ENCODE assay signal across 11 cellular contexts in the genomic region with DNA sequence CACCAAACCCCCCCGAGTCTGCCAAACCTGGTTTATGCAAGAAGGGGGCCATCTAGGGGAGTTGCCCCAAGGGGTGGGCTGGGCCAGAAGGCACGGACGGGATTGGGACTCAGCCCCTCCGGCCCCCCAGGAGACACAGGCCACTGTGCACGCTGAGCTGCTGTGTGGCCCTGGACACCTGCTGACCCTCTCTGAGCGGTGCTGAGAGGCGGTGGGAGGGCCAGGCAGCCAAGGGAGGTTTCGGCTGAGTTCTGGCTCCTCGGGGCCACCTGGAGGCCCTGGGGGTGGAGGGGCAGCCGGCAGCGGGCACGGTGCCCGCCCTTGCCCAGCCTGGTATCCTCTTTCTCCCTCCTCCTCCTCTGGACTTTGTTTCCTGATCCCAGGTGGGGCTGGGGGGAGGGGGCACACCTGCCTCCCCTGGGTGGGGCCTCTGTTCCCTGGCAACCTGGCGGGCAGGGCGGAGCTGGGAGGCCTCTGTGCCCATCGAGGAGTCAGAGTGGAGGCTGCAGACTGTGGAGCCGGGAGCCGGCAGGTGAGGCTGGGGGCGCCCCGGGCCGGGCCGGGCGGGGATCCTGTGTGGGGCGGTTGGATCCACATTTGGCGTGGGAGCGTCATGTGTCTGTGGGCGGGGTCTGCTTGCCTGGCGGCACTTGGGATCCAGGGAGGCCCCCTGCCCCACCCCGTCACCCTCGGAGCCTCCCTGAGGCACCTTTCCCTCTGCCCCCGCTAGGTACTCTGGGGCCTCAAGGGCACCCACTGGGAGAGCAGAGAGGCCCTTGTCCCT. TPM values are rescaled to one million over a fixed set of nuclear protein-coding genes. Genes with fewer than 3 reads are reported as not detected.
DNase-seq lines count a peak whose midpoint lies in the region; ATAC-seq and TF ChIP-seq lines count a peak whose summit lies in the region.
"Had no signal": no experiment of that assay in that cellular context is flagged by ENCODE, and none has a peak within 500 bp of the region (broad histone marks: within the 10 kb centered on the region; RNA-seq: fewer than 3 reads in every experiment).

A gene with protein sequence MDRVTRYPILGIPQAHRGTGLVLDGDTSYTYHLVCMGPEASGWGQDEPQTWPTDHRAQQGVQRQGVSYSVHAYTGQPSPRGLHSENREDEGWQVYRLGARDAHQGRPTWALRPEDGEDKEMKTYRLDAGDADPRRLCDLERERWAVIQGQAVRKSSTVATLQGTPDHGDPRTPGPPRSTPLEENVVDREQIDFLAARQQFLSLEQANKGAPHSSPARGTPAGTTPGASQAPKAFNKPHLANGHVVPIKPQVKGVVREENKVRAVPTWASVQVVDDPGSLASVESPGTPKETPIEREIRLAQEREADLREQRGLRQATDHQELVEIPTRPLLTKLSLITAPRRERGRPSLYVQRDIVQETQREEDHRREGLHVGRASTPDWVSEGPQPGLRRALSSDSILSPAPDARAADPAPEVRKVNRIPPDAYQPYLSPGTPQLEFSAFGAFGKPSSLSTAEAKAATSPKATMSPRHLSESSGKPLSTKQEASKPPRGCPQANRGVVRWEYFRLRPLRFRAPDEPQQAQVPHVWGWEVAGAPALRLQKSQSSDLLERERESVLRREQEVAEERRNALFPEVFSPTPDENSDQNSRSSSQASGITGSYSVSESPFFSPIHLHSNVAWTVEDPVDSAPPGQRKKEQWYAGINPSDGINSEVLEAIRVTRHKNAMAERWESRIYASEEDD (plus strand): TSS at position 473 of the 784 bp plus-strand sequence. CDS start 5,835 bp downstream, outside the sequence.

- peaks cover 23% of the 10 kb centered on the region for H3K4me1 ChIP-seq in mammary epithelial cell (ENCODE audit: insufficient read depth, low read length)
- H3K4me1 ChIP-seq: parathyroid adenoma had no signal

- CTCF ChIA-PET in mammary epithelial cell (lab: Charles Lee; ENCODE audit: low non-redundant PET) = no interaction called here

- dilution Hi-C loops in mammary epithelial cell (cut with HindIII; ENCODE audit: low sequenced_read_pairs) = no loop called here

- H3K27ac ChIP-seq in mammary epithelial cell (ENCODE audit: insufficient read depth, low read depth, low read length) = peak within 1 kb of the TSS; percentile 52
- H3K27ac ChIP-seq: parathyroid adenoma had no signal

- DNase-seq in DMS79 treated with DMSO at 0.1 percent for 48 hours (lab: John Stamatoyannopoulos, UW) = peak; percentile 92
- DNase-seq in NCI-H2196 treated with DMSO at 0.1 percent for 48 hours (lab: John Stamatoyannopoulos, UW; ENCODE audit: unreplicated experiment) = peak; percentile 84
- peak; percentile 61 for DNase-seq in mammary epithelial cell
- DNase-seq in omental fat pad (ENCODE audit: low spot score) = no peak
- no peak for DNase-seq in OCI-M2 (lab: John Stamatoyannopoulos, UW; ENCODE audit: unreplicated experiment)
- no peak for DNase-seq in superior temporal gyrus (ENCODE audit: extremely low spot score)
- DNase-seq: CD4-positive, alpha-beta T cell; cerebellar nuclear complex had no signal

- H3K9ac ChIP-seq in mammary epithelial cell (ENCODE audit: insufficient read depth, low read length) = peak within 1 kb of the TSS; percentile 40
- H3K9ac ChIP-seq: parathyroid adenoma had no signal

- TF ChIP-seq CTCF in mammary epithelial cell (conservative IDR thresholded peaks at IDR 0.05 in 1 of 2, IDR thresholded peaks at IDR 0.05 in 1 of 2; ENCODE audit: extremely low read depth in 1 of 2, insufficient read depth in 1 of 2, low read depth in 1 of 2, low read length in 2 of 2) (no peak), omental fat pad (IDR thresholded peaks at IDR 0.05) (no peak)

- no peaks in the 10 kb centered on the region for H3K36me3 ChIP-seq in mammary epithelial cell (ENCODE audit: insufficient read depth, low read length)

- peaks cover 11% of the 10 kb centered on the region for H3K9me3 ChIP-seq in mammary epithelial cell (replicated peaks; ENCODE audit: insufficient read depth, low read length)

- intact Hi-C loops in mammary epithelial cell (cut with micrococcal nuclease) = no loop called here

- H3K79me2 ChIP-seq in mammary epithelial cell (ENCODE audit: insufficient read depth, low read length) = peaks cover 15% of the 10 kb centered on the region
- H3K79me2 ChIP-seq: parathyroid adenoma had no signal

- in situ Hi-C loops in mammary epithelial cell (cut with MboI; ENCODE audit: low sequenced_read_pairs in 2 of 2) = no loop called here

- peak; percentile 10 for ATAC-seq in omental fat pad (ENCODE audit: low FRiP score)
- no peak for ATAC-seq in HG03457 (IDR thresholded peaks at IDR 0.05; ENCODE audit: unreplicated experiment)
- no peak for ATAC-seq in GM18517 (IDR thresholded peaks at IDR 0.05; ENCODE audit: unreplicated experiment)

- peak within 1 kb of the TSS; percentile 76 for H2AFZ ChIP-seq in mammary epithelial cell (ENCODE audit: low read depth, low read length)
- H2AFZ ChIP-seq: parathyroid adenoma had no signal

- BruUV-seq in mammary epithelial cell (replicated peaks; lab: Mats Ljungman, UMichigan) = no TSS peak

- WGBS in mammary epithelial cell (ENCODE audit: low coverage, missing lambda C conversion rate) = 38% methylated on average over 5 of the region's 31 CpGs

- H3K27me3 ChIP-seq in mammary epithelial cell (ENCODE audit: insufficient read depth, low read length) = no peaks in the 10 kb centered on the region

- no peaks in the 10 kb centered on the region for H4K20me1 ChIP-seq in mammary epithelial cell (ENCODE audit: insufficient read depth, low read length)

- H3K4me3 ChIP-seq in mammary epithelial cell (replicated peaks in 1 of 3; ENCODE audit: insufficient read depth in 1 of 3, low read depth in 2 of 3, low read length in 3 of 3) = peak within 1 kb of the TSS; percentile 49 to 58 (median 52)

- peak within 1 kb of the TSS; percentile 76 for H3K4me2 ChIP-seq in mammary epithelial cell (ENCODE audit: insufficient read depth, low read depth, low read length)

RNA-seq across cellular contexts. Expression of the gene that starts here (rescaled TPM):
- 10 to 100 TPM; 15.3 to 21.0 TPM for total RNA-seq in mammary epithelial cell
- 13.8 TPM for polyA plus RNA-seq in mammary epithelial cell
- 8.1 TPM for polyA minus RNA-seq in mammary epithelial cell
- total RNA-seq in omental fat pad = 1 to 10 TPM in 3 of 4 donors, not detected in 1; 1.4 to 9.6 (median 3.2) TPM
- total RNA-seq: CD4-positive, alpha-beta T cell had no signal

Comparison
In these comparisons a context has a peak if more than half of its experiments do, and no peak if none do; other contexts are left out.
1. DNase-seq: peak in DMS79 treated with DMSO at 0.1 percent for 48 hours (single experiment), NCI-H2196 treated with DMSO at 0.1 percent for 48 hours (single experiment) and mammary epithelial cell (single experiment); none in omental fat pad (single experiment), OCI-M2 (single experiment) and superior temporal gyrus (single experiment).